In the genomic region with DNA sequence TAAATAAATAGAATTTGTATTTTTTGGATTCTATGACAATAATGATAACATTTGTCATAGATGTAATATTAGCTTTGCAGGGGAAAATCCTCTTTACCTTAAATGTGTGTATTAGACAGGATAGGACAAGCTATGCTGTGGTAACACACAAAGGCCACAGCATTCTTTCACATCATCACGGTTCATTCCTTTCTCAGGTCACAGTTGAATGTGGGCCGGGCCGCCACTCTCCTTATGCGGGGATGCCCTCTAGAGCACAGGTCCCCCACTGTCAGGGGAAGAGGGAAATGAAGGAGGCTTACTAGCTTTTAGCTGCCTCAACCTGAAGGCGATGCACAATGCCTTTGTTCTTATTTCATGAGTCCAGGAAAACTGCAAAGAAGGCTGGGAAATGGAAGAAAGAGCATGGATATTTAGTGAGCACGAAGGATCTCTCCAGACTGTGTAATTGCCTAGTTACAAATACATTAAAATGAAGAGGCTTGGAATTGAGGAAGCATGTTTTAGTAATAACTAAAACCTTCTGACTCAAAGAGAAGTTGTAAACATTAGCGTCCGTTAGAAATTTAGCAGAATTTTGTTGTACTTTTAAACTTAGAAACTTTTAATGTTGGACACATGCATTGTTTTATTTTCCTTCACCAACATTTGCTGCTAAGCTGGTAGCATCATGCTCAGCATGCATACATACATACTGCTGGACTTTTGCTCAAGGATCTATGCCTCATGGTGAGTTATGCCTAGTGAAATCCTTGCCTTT, we compare ENCODE assay signal across 14 cellular contexts.
DNase-seq lines count a peak whose midpoint lies in the region; ATAC-seq, FAIRE-seq and TF ChIP-seq lines count a peak whose summit lies in the region.
"Had no signal": no experiment of that assay in that cellular context is flagged by ENCODE, and none has a peak within 500 bp of the region (broad histone marks: within the 10 kb centered on the region; RNA-seq: fewer than 3 reads in every experiment).

No MANE protein-coding gene starts in this region.

- ATAC-seq in GM12878: no peak
- no peak for ATAC-seq in HG02798 (IDR thresholded peaks at IDR 0.05; ENCODE audit: poor library complexity, unreplicated experiment)
- ATAC-seq: stimulated activated memory B cell treated with anti-CD40 and anti-IgM and Interleukin-4, amounts not matched to agents 10 μg/mL and 1 μg/mL and 100 μg/mL, for 72 hours had no signal

- no peaks in the 10 kb centered on the region for H3F3A ChIP-seq in neural progenitor cell (ENCODE audit: low read depth)

- DNase-seq in GM06990 (ENCODE audit: extremely low read depth, insufficient read length) (no peak), HT-29 (ENCODE audit: low spot score) (peak; percentile 39), GM12878 (ENCODE audit: low read depth, low spot score) (no peak), neural progenitor cell (ENCODE audit: low spot score) (peak; percentile 41), NCI-H128 (lab: John Stamatoyannopoulos, UW; ENCODE audit: unreplicated experiment) (no peak), testis (no peak)
- DNase-seq: activated CD4-positive, alpha-beta T cell treated with anti-CD3 and anti-CD28 coated beads, Interleukin-2, amount 50 U/mL, for 4 hours; adrenal gland; mucosa of descending colon; NCI-H2107 had no signal

- peak; percentile 61 for TF ChIP-seq RAD21 in GM12878 (IDR thresholded peaks at IDR 0.05; ENCODE audit: insufficient read depth, low read depth, low read length)

- H4K20me1 ChIP-seq in GM12878 (ENCODE audit: control insufficient read depth, insufficient read depth) (no peaks in the 10 kb centered on the region), neural progenitor cell (ENCODE audit: low read depth) (no peaks in the 10 kb centered on the region)

- intact Hi-C loops in GM12878 (cut with micrococcal nuclease; ENCODE audit: unreplicated experiment) (no loop called here), testis (cut with DNase I; ENCODE audit: low total_unique reads) (no loop called here)

- H3K9me3 Mint-ChIP-seq in neural progenitor cell: peaks cover 11% of the 10 kb centered on the region
- H3K9me3 Mint-ChIP-seq: stimulated activated memory B cell treated with anti-CD40 and anti-IgM and Interleukin-4, amounts not matched to agents 10 μg/mL and 1 μg/mL and 100 μg/mL, for 72 hours had no signal

- peak; percentile 24 for TF ChIP-seq CTCF in GM06990 (IDR thresholded peaks at IDR 0.05; ENCODE audit: insufficient read depth, low read length, poor library complexity, severe bottlenecking)
- peak in 2 of 3 experiments; percentile 16 to 25; a peak in 2 of 6 replicates for TF ChIP-seq CTCF in GM12878 (IDR thresholded peaks at IDR 0.05 in 2 of 3, conservative IDR thresholded peaks at IDR 0.05 in 1 of 3; ENCODE audit: control insufficient read depth in 2 of 3, extremely low read depth in 1 of 3, insufficient read depth in 1 of 3, low read depth in 3 of 3, low read length in 3 of 3)
- TF ChIP-seq CTCF in neural progenitor cell (IDR thresholded peaks at IDR 0.05): peak; percentile 26
- no peak for TF ChIP-seq CTCF in testis (IDR thresholded peaks at IDR 0.05)

- H3K27me3 ChIP-seq in GM06990 (replicated peaks; ENCODE audit: control insufficient read depth, insufficient read depth, low read length) (no peaks in the 10 kb centered on the region; the same call in none of the 2 replicates), GM12878 (replicated peaks in 1 of 2; ENCODE audit: control insufficient read depth in 2 of 2, insufficient read depth in 2 of 2, low read length in 1 of 2) (peaks cover 2 to 4% of the 10 kb centered on the region in 2 experiments; a peak in 3 of 4 replicates), neural progenitor cell (no peaks in the 10 kb centered on the region), testis (no peaks in the 10 kb centered on the region)
- H3K27me3 ChIP-seq: adrenal gland had no signal

- peaks cover 9% of the 10 kb centered on the region for H3K4me1 Mint-ChIP-seq in neural progenitor cell
- H3K4me1 Mint-ChIP-seq: stimulated activated memory B cell treated with anti-CD40 and anti-IgM and Interleukin-4, amounts not matched to agents 10 μg/mL and 1 μg/mL and 100 μg/mL, for 72 hours had no signal

- CTCF ChIA-PET in GM12878 (lab: Yijun Ruan, JAX): interaction anchor here (0.6 to 0.9 kb wide), 2 partner anchors 116 to 470 kb away, joined by 3 to 6 read pairs; no protein-coding TSS in a partner anchor

- RAD21 ChIA-PET in GM12878 (lab: Charles Lee; ENCODE audit: unreplicated experiment): no interaction called here

- H3K36me3 ChIP-seq in GM06990 (ENCODE audit: control insufficient read depth, insufficient read depth, low read length) (no peaks in the 10 kb centered on the region), GM12878 (ENCODE audit: control insufficient read depth in 2 of 2, insufficient read depth in 2 of 2, low read length in 1 of 2) (no peaks in the 10 kb centered on the region), neural progenitor cell (no peaks in the 10 kb centered on the region), testis (ENCODE audit: low read depth, missing control alignments) (no peaks in the 10 kb centered on the region)
- H3K36me3 ChIP-seq: adrenal gland had no signal

- no peak overlapping the region for H3K9ac ChIP-seq in GM12878 (ENCODE audit: control insufficient read depth, insufficient read depth, low read length)
- no peak overlapping the region for H3K9ac ChIP-seq in neural progenitor cell

- H3K79me2 ChIP-seq in GM12878 (ENCODE audit: control insufficient read depth, insufficient read depth, low read length) (no peaks in the 10 kb centered on the region), neural progenitor cell (ENCODE audit: low read depth) (no peaks in the 10 kb centered on the region)

- no peak for TF ChIP-seq POLR2A in GM12878 (IDR thresholded peaks at IDR 0.05; ENCODE audit: low read depth, low read length)
- no peak for TF ChIP-seq POLR2A in testis (IDR thresholded peaks at IDR 0.05)

- no peak overlapping the region for H2AFZ ChIP-seq in GM12878 (ENCODE audit: control insufficient read depth, low read depth, low read length)
- H2AFZ ChIP-seq in neural progenitor cell (replicated peaks): no peak overlapping the region

- no peak overlapping the region for H3K4me3 Mint-ChIP-seq in neural progenitor cell
- H3K4me3 Mint-ChIP-seq: stimulated activated memory B cell treated with anti-CD40 and anti-IgM and Interleukin-4, amounts not matched to agents 10 μg/mL and 1 μg/mL and 100 μg/mL, for 72 hours had no signal

- H3K27me3 Mint-ChIP-seq in neural progenitor cell (ENCODE audit: insufficient read depth, low read depth): peaks cover 2% of the 10 kb centered on the region

- 27% methylated on average over 8 of the region's 8 CpGs for WGBS in GM12878 (ENCODE audit: insufficient coverage, insufficient replicate concordance, low lambda C conversion rate, missing lambda C conversion rate)
- WGBS in testis, 2 donors: 84 to 87% methylated on average over 8 of the region's 8 CpGs

- no peaks in the 10 kb centered on the region; the same call in 2 of the 3 replicates for H3K9me3 ChIP-seq in GM12878 (replicated peaks; ENCODE audit: control insufficient read depth, insufficient read depth, low read length)
- H3K9me3 ChIP-seq in neural progenitor cell (ENCODE audit: low read depth): no peaks in the 10 kb centered on the region
- no peaks in the 10 kb centered on the region for H3K9me3 ChIP-seq in testis
- H3K9me3 ChIP-seq: adrenal gland, mucosa of descending colon had no signal

- H3K4me3 ChIP-seq in GM06990 (replicated peaks; ENCODE audit: low read depth, low read length) (no peak overlapping the region), GM12878 (no peak overlapping the region), neural progenitor cell (no peak overlapping the region), testis (no peak overlapping the region)
- H3K4me3 ChIP-seq: adrenal gland, mucosa of descending colon had no signal

- no peak for FAIRE-seq in GM12878 (lab: Jason Lieb, UNC)
- FAIRE-seq: urothelium cell line had no signal

- no peak for TF ChIP-seq EP300 in GM12878 (IDR thresholded peaks at IDR 0.05; ENCODE audit: borderline replicate concordance in 1 of 2, control insufficient read depth in 1 of 2, low read depth in 2 of 2, low read length in 2 of 2)

- SMC1A ChIA-PET in GM12878 (lab: Charles Lee; ENCODE audit: uncharacterized antibody, unreplicated experiment): interaction anchor here (0.7 kb wide), 1 partner anchor 1620 kb away, joined by 3 read pairs; no protein-coding TSS in a partner anchor

- H3K27ac ChIP-seq in GM12878 (ENCODE audit: control insufficient read depth, insufficient read depth): no peak overlapping the region
- H3K27ac ChIP-seq in neural progenitor cell: no peak overlapping the region
- no peak overlapping the region for H3K27ac ChIP-seq in testis
- H3K27ac ChIP-seq: adrenal gland, C4-2B had no signal

- H3K27ac Mint-ChIP-seq in neural progenitor cell: no peak overlapping the region
- H3K27ac Mint-ChIP-seq: stimulated activated memory B cell treated with anti-CD40 and anti-IgM and Interleukin-4, amounts not matched to agents 10 μg/mL and 1 μg/mL and 100 μg/mL, for 72 hours had no signal

- POLR2A ChIA-PET in GM12878 (lab: Charles Lee): no interaction called here

- no TSS peak for BruUV-seq in GM12878 (replicated peaks; lab: Mats Ljungman, UMichigan)

- H3K4me1 ChIP-seq in GM12878 (ENCODE audit: control insufficient read depth, insufficient read depth, low read length) (no peaks in the 10 kb centered on the region), neural progenitor cell (no peaks in the 10 kb centered on the region), testis (no peaks in the 10 kb centered on the region)
- H3K4me1 ChIP-seq: adrenal gland had no signal

- peaks cover 1% of the 10 kb centered on the region for H3K36me3 Mint-ChIP-seq in neural progenitor cell
- H3K36me3 Mint-ChIP-seq: stimulated activated memory B cell treated with anti-CD40 and anti-IgM and Interleukin-4, amounts not matched to agents 10 μg/mL and 1 μg/mL and 100 μg/mL, for 72 hours had no signal

- no peak overlapping the region for H3K4me2 ChIP-seq in GM12878 (ENCODE audit: control insufficient read depth, insufficient read depth)
- H3K4me2 ChIP-seq in neural progenitor cell: no peak overlapping the region

- in situ Hi-C loops in GM12878 (cut with MboI): no loop called here

TF ChIP-seq in GM12878, 131 proteins besides CTCF, POLR2A, EP300 and RAD21 (continues in another document):
- TF ChIP-seq, protein P1, sequence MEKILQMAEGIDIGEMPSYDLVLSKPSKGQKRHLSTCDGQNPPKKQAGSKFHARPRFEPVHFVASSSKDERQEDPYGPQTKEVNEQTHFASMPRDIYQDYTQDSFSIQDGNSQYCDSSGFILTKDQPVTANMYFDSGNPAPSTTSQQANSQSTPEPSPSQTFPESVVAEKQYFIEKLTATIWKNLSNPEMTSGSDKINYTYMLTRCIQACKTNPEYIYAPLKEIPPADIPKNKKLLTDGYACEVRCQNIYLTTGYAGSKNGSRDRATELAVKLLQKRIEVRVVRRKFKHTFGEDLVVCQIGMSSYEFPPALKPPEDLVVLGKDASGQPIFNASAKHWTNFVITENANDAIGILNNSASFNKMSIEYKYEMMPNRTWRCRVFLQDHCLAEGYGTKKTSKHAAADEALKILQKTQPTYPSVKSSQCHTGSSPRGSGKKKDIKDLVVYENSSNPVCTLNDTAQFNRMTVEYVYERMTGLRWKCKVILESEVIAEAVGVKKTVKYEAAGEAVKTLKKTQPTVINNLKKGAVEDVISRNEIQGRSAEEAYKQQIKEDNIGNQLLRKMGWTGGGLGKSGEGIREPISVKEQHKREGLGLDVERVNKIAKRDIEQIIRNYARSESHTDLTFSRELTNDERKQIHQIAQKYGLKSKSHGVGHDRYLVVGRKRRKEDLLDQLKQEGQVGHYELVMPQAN (conservative IDR thresholded peaks at IDR 0.05): no peak

Comparison
In these comparisons a context has a peak if more than half of its experiments do, and no peak if none do; other contexts are left out.
1. DNase-seq: peak in HT-29 (single experiment) and neural progenitor cell (single experiment); none in GM06990 (single experiment), GM12878 (single experiment), NCI-H128 (single experiment) and testis (single experiment).
2. CTCF ChIP-seq: peak in GM06990 (single experiment), GM12878 (2 of 3) and neural progenitor cell (single experiment); none in testis (0 of 3).